In genomic region chr6:17725083-17725482, GRCh38 we compare ENCODE assay signal across 1 cellular context.
TF ChIP-seq lines count a peak whose summit lies in the region.

No MANE protein-coding gene starts in this region.

TF ChIP-seq in HepG2, 621 proteins besides CTCF, POLR2A, EP300 and RAD21 (continued from another document and continues in another):
- TF ChIP-seq AHDC1 (CRISPR knock-in tag; IDR thresholded peaks at IDR 0.05; ENCODE audit: borderline replicate concordance) (peak; percentile 18; the same call in 1 of the 2 replicates), E2F5 (CRISPR knock-in tag; conservative IDR thresholded peaks at IDR 0.05) (no peak), ATAD3A (CRISPR knock-in tag; IDR thresholded peaks at IDR 0.05) (no peak), ZNF530 (CRISPR knock-in tag; IDR thresholded peaks at IDR 0.05; ENCODE audit: low read depth) (no peak), NCOA2 (CRISPR knock-in tag; IDR thresholded peaks at IDR 0.05) (no peak), HOXA9 (CRISPR knock-in tag; IDR thresholded peaks at IDR 0.05; ENCODE audit: borderline replicate concordance) (no peak), ZXDC (CRISPR knock-in tag; IDR thresholded peaks at IDR 0.05) (no peak), ZFP36L1 (CRISPR knock-in tag; IDR thresholded peaks at IDR 0.05) (no peak), MNT (IDR thresholded peaks at IDR 0.05) (no peak), ZNF275 (CRISPR knock-in tag; IDR thresholded peaks at IDR 0.05; ENCODE audit: borderline replicate concordance) (no peak), GATAD1 (CRISPR knock-in tag; IDR thresholded peaks at IDR 0.05) (peak; percentile 55; the same call in 1 of the 2 replicates), ZFP82 (CRISPR knock-in tag; IDR thresholded peaks at IDR 0.05; ENCODE audit: borderline replicate concordance) (no peak), EED (CRISPR knock-in tag; IDR thresholded peaks at IDR 0.05) (no peak), ZHX1 (CRISPR knock-in tag; IDR thresholded peaks at IDR 0.05; ENCODE audit: low read depth) (no peak), ZNF792 (CRISPR knock-in tag; IDR thresholded peaks at IDR 0.05) (peak; percentile 59; the same call in 1 of the 2 replicates), ZNF34 (CRISPR knock-in tag; IDR thresholded peaks at IDR 0.05; ENCODE audit: borderline replicate concordance) (no peak), ZNF234 (CRISPR knock-in tag; conservative IDR thresholded peaks at IDR 0.05) (no peak), RARG (CRISPR knock-in tag; IDR thresholded peaks at IDR 0.05; ENCODE audit: low read depth) (no peak), GZF1 (CRISPR knock-in tag; IDR thresholded peaks at IDR 0.05) (no peak), HMG20A (CRISPR knock-in tag; IDR thresholded peaks at IDR 0.05; ENCODE audit: borderline replicate concordance) (peak; percentile 29; the same call in 1 of the 2 replicates), ZNF879 (CRISPR knock-in tag; IDR thresholded peaks at IDR 0.05) (no peak), TARDBP (CRISPR knock-in tag; IDR thresholded peaks at IDR 0.05) (peak; percentile 41; the same call in 1 of the 2 replicates), ZNF264 (CRISPR knock-in tag; IDR thresholded peaks at IDR 0.05) (0 out of 2 replicates have a peak, but pooled peaks have one; percentile 48), KDM1A (CRISPR knock-in tag; IDR thresholded peaks at IDR 0.05) (no peak), MEIS1 (CRISPR knock-in tag; IDR thresholded peaks at IDR 0.05; ENCODE audit: borderline replicate concordance) (no peak)
- TF ChIP-seq, protein P1, sequence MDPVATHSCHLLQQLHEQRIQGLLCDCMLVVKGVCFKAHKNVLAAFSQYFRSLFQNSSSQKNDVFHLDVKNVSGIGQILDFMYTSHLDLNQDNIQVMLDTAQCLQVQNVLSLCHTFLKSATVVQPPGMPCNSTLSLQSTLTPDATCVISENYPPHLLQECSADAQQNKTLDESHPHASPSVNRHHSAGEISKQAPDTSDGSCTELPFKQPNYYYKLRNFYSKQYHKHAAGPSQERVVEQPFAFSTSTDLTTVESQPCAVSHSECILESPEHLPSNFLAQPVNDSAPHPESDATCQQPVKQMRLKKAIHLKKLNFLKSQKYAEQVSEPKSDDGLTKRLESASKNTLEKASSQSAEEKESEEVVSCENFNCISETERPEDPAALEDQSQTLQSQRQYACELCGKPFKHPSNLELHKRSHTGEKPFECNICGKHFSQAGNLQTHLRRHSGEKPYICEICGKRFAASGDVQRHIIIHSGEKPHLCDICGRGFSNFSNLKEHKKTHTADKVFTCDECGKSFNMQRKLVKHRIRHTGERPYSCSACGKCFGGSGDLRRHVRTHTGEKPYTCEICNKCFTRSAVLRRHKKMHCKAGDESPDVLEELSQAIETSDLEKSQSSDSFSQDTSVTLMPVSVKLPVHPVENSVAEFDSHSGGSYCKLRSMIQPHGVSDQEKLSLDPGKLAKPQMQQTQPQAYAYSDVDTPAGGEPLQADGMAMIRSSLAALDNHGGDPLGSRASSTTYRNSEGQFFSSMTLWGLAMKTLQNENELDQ (CRISPR knock-in tag; IDR thresholded peaks at IDR 0.05; ENCODE audit: borderline replicate concordance) = no peak
- TF ChIP-seq, protein P2, sequence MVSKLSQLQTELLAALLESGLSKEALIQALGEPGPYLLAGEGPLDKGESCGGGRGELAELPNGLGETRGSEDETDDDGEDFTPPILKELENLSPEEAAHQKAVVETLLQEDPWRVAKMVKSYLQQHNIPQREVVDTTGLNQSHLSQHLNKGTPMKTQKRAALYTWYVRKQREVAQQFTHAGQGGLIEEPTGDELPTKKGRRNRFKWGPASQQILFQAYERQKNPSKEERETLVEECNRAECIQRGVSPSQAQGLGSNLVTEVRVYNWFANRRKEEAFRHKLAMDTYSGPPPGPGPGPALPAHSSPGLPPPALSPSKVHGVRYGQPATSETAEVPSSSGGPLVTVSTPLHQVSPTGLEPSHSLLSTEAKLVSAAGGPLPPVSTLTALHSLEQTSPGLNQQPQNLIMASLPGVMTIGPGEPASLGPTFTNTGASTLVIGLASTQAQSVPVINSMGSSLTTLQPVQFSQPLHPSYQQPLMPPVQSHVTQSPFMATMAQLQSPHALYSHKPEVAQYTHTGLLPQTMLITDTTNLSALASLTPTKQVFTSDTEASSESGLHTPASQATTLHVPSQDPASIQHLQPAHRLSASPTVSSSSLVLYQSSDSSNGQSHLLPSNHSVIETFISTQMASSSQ (IDR thresholded peaks at IDR 0.05; ENCODE audit: low read depth) = no peak
- TF ChIP-seq, protein P2 (CRISPR knock-in tag; IDR thresholded peaks at IDR 0.05; ENCODE audit: borderline replicate concordance) = no peak
- TF ChIP-seq, protein P3, sequence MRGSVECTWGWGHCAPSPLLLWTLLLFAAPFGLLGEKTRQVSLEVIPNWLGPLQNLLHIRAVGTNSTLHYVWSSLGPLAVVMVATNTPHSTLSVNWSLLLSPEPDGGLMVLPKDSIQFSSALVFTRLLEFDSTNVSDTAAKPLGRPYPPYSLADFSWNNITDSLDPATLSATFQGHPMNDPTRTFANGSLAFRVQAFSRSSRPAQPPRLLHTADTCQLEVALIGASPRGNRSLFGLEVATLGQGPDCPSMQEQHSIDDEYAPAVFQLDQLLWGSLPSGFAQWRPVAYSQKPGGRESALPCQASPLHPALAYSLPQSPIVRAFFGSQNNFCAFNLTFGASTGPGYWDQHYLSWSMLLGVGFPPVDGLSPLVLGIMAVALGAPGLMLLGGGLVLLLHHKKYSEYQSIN (CRISPR knock-in tag; IDR thresholded peaks at IDR 0.05; ENCODE audit: borderline replicate concordance) = no peak
- TF ChIP-seq, protein P4, sequence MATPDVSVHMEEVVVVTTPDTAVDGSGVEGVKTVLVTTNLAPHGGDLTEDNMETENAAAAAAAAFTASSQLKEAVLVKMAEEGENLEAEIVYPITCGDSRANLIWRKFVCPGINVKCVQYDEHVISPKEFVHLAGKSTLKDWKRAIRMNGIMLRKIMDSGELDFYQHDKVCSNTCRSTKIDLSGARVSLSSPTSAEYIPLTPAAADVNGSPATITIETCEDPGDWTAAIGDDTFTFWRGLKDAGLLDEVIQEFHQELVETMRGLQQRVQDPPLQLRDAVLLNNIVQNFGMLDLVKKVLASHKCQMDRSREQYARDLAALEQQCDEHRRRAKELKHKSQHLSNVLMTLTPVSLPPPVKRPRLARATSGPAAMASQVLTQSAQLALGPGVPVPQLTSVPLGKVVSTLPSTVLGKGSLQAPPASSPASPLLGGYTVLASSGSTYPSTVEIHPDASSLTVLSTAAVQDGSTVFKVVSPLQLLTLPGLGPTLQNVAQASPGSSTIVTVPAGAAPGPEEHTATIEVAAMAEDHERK (CRISPR knock-in tag; IDR thresholded peaks at IDR 0.05; ENCODE audit: low read depth) = no peak
